9 cellular contexts compared by ENCODE assay signal in the genomic region with DNA sequence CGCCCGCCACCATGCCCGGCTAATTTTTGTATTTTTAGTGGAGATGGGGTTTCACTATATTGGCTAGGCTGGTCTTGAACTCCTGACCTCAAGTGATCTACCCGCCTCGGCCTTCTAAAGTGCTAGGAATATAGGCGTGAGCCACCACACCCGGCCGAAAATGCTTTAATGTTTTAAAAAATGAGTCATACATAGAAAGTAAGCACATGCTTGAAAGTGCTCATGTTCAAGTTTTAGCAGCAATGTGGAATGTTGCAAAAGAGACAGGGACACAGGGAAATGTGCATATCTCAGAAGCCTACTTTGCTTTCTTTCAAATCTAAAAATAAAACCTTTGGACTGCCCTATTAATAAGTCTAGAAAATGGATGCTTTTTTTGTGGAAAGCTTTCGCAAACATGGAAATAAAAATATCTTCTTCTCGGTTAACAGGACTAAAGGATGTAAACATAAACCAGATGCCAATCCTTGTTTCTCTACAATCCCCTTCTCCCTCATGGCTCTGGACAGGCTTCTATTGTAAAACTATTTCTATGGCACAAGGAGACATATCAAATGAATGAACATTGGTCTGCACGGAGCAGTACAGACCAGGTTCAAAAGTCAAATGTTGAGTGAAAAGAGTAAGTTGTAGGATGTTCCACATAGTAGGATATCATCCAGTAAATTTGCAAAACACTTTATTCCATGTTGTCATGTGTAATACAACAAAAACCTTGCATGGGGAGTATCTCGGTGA. TPM values are rescaled to one million over a fixed set of nuclear protein-coding genes. Genes with fewer than 3 reads are reported as not detected.
DNase-seq lines count a peak whose midpoint lies in the region; ATAC-seq and TF ChIP-seq lines count a peak whose summit lies in the region.
"Had no signal": no experiment of that assay in that cellular context is flagged by ENCODE, and none has a peak within 500 bp of the region (broad histone marks: within the 10 kb centered on the region; RNA-seq: fewer than 3 reads in every experiment).

No MANE protein-coding gene starts in this region.

- H3K27me3 Mint-ChIP-seq in activated CD8-positive, alpha-beta T cell treated with anti-CD3 and anti-CD28 coated beads for 36 hours = no peaks in the 10 kb centered on the region
- no peaks in the 10 kb centered on the region for H3K27me3 Mint-ChIP-seq in activated CD8-positive, alpha-beta T cell treated with anti-CD3 and anti-CD28 coated beads, Interleukin-2, amount 10 ng/mL, durations not matched to agents 7 days and 5 days (ENCODE audit: low read depth)
- no peaks in the 10 kb centered on the region for H3K27me3 Mint-ChIP-seq in activated T-helper 1 cell treated with anti-CD3 and anti-CD28 coated beads, Interleukin-12 subunit alpha, Interleukin-12 subunit beta, Interleukin-2, Interleukin-4 antibody, amounts not matched to agents 30 ng/mL and 10 ng/mL and 1 ng/mL, durations not matched to agents 14 hours and 24 hours and 36 hours (ENCODE audit: insufficient read depth)

- TF ChIP-seq CTCF in activated CD8-positive, alpha-beta T cell treated with anti-CD3 and anti-CD28 coated beads for 36 hours (IDR thresholded peaks at IDR 0.05) = no peak
- TF ChIP-seq CTCF in foreskin keratinocyte (conservative IDR thresholded peaks at IDR 0.05) = no peak

- peak; percentile 36 for DNase-seq in activated CD8-positive, alpha-beta T cell treated with anti-CD3 and anti-CD28 coated beads for 36 hours
- no peak for DNase-seq in activated CD8-positive, alpha-beta T cell treated with anti-CD3 and anti-CD28 coated beads, Interleukin-2, amount 10 ng/mL, durations not matched to agents 7 days and 5 days
- no peak for DNase-seq in activated T-helper 1 cell treated with anti-CD3 and anti-CD28 coated beads, Interleukin-12 subunit alpha, Interleukin-12 subunit beta, Interleukin-2, Interleukin-4 antibody, amounts not matched to agents 30 ng/mL and 10 ng/mL and 1 ng/mL, durations not matched to agents 14 hours and 24 hours and 36 hours (ENCODE audit: low spot score)
- DNase-seq in foreskin keratinocyte (peak in 1 of 2 donors; percentile 52), stromal cell of bone marrow (ENCODE audit: low read depth) (peak; percentile 21), NCI-H446 treated with DMSO at 0.1 percent for 48 hours (lab: John Stamatoyannopoulos, UW) (no peak)
- DNase-seq: activated effector memory CD4-positive, alpha-beta T cell treated with Interleukin-2 at 50 U/mL for 16 hours had no signal

- CTCF ChIA-PET in activated CD8-positive, alpha-beta T cell treated with anti-CD3 and anti-CD28 coated beads for 36 hours (lab: Charles Lee) = interaction anchor here (1.2 kb wide), 1 partner anchor 10 kb away, joined by 4 read pairs; no protein-coding TSS in a partner anchor
- CTCF ChIA-PET in activated CD8-positive, alpha-beta T cell treated with anti-CD3 and anti-CD28 coated beads, Interleukin-2, amount 10 ng/mL, durations not matched to agents 7 days and 5 days (lab: Charles Lee) = no interaction called here

- peaks cover 12% of the 10 kb centered on the region for H3K4me1 ChIP-seq in foreskin keratinocyte

- intact Hi-C loops in activated CD8-positive, alpha-beta T cell treated with anti-CD3 and anti-CD28 coated beads for 36 hours (cut with micrococcal nuclease) = no loop called here
- intact Hi-C loops in activated T-helper 1 cell treated with anti-CD3 and anti-CD28 coated beads, Interleukin-12 subunit alpha, Interleukin-12 subunit beta, Interleukin-2, Interleukin-4 antibody, amounts not matched to agents 30 ng/mL and 10 ng/mL and 1 ng/mL, durations not matched to agents 14 hours and 24 hours and 36 hours (cut with micrococcal nuclease) = no loop called here

- H3K27ac ChIP-seq in foreskin keratinocyte = peak overlapping the region; percentile 46

- ATAC-seq in activated CD8-positive, alpha-beta T cell treated with anti-CD3 and anti-CD28 coated beads for 36 hours = no peak
- no peak for ATAC-seq in activated CD8-positive, alpha-beta T cell treated with anti-CD3 and anti-CD28 coated beads, Interleukin-2, amount 10 ng/mL, durations not matched to agents 7 days and 5 days
- ATAC-seq in foreskin keratinocyte (peak; percentile 21), GM19351 (IDR thresholded peaks at IDR 0.05; ENCODE audit: unreplicated experiment) (no peak), GM19467 (IDR thresholded peaks at IDR 0.05; ENCODE audit: unreplicated experiment) (no peak)

- H3K9me3 Mint-ChIP-seq in activated CD8-positive, alpha-beta T cell treated with anti-CD3 and anti-CD28 coated beads for 36 hours = peaks cover 3% of the 10 kb centered on the region
- no peaks in the 10 kb centered on the region for H3K9me3 Mint-ChIP-seq in activated CD8-positive, alpha-beta T cell treated with anti-CD3 and anti-CD28 coated beads, Interleukin-2, amount 10 ng/mL, durations not matched to agents 7 days and 5 days (ENCODE audit: insufficient read depth)
- no peaks in the 10 kb centered on the region for H3K9me3 Mint-ChIP-seq in activated T-helper 1 cell treated with anti-CD3 and anti-CD28 coated beads, Interleukin-12 subunit alpha, Interleukin-12 subunit beta, Interleukin-2, Interleukin-4 antibody, amounts not matched to agents 30 ng/mL and 10 ng/mL and 1 ng/mL, durations not matched to agents 14 hours and 24 hours and 36 hours

- peak overlapping the region; percentile 82 for H3K27ac Mint-ChIP-seq in activated CD8-positive, alpha-beta T cell treated with anti-CD3 and anti-CD28 coated beads for 36 hours
- no peak overlapping the region for H3K27ac Mint-ChIP-seq in activated CD8-positive, alpha-beta T cell treated with anti-CD3 and anti-CD28 coated beads, Interleukin-2, amount 10 ng/mL, durations not matched to agents 7 days and 5 days
- peak overlapping the region; percentile 74 for H3K27ac Mint-ChIP-seq in activated T-helper 1 cell treated with anti-CD3 and anti-CD28 coated beads, Interleukin-12 subunit alpha, Interleukin-12 subunit beta, Interleukin-2, Interleukin-4 antibody, amounts not matched to agents 30 ng/mL and 10 ng/mL and 1 ng/mL, durations not matched to agents 14 hours and 24 hours and 36 hours

- H3K4me1 Mint-ChIP-seq in activated CD8-positive, alpha-beta T cell treated with anti-CD3 and anti-CD28 coated beads for 36 hours (ENCODE audit: low read depth) = peaks cover 30% of the 10 kb centered on the region
- H3K4me1 Mint-ChIP-seq in activated CD8-positive, alpha-beta T cell treated with anti-CD3 and anti-CD28 coated beads, Interleukin-2, amount 10 ng/mL, durations not matched to agents 7 days and 5 days (ENCODE audit: low read depth) = peaks cover 25% of the 10 kb centered on the region
- H3K4me1 Mint-ChIP-seq in activated T-helper 1 cell treated with anti-CD3 and anti-CD28 coated beads, Interleukin-12 subunit alpha, Interleukin-12 subunit beta, Interleukin-2, Interleukin-4 antibody, amounts not matched to agents 30 ng/mL and 10 ng/mL and 1 ng/mL, durations not matched to agents 14 hours and 24 hours and 36 hours (ENCODE audit: low read depth) = peaks cover 29% of the 10 kb centered on the region

- POLR2A ChIA-PET in activated CD8-positive, alpha-beta T cell treated with anti-CD3 and anti-CD28 coated beads for 36 hours (lab: Charles Lee) = interaction anchor here (0.6 kb wide), 2 partner anchors 11 to 32 kb away, joined by 3 read pairs; no protein-coding TSS in a partner anchor
- POLR2A ChIA-PET in activated CD8-positive, alpha-beta T cell treated with anti-CD3 and anti-CD28 coated beads, Interleukin-2, amount 10 ng/mL, durations not matched to agents 7 days and 5 days (lab: Charles Lee) = no interaction called here

- H3K4me3 Mint-ChIP-seq in activated CD8-positive, alpha-beta T cell treated with anti-CD3 and anti-CD28 coated beads for 36 hours = no peak overlapping the region
- H3K4me3 Mint-ChIP-seq in activated CD8-positive, alpha-beta T cell treated with anti-CD3 and anti-CD28 coated beads, Interleukin-2, amount 10 ng/mL, durations not matched to agents 7 days and 5 days = no peak overlapping the region
- no peak overlapping the region for H3K4me3 Mint-ChIP-seq in activated T-helper 1 cell treated with anti-CD3 and anti-CD28 coated beads, Interleukin-12 subunit alpha, Interleukin-12 subunit beta, Interleukin-2, Interleukin-4 antibody, amounts not matched to agents 30 ng/mL and 10 ng/mL and 1 ng/mL, durations not matched to agents 14 hours and 24 hours and 36 hours

- peaks cover 36% of the 10 kb centered on the region for H3K36me3 Mint-ChIP-seq in activated CD8-positive, alpha-beta T cell treated with anti-CD3 and anti-CD28 coated beads for 36 hours (ENCODE audit: low read depth)
- peaks cover 36% of the 10 kb centered on the region for H3K36me3 Mint-ChIP-seq in activated CD8-positive, alpha-beta T cell treated with anti-CD3 and anti-CD28 coated beads, Interleukin-2, amount 10 ng/mL, durations not matched to agents 7 days and 5 days (ENCODE audit: low read depth)
- H3K36me3 Mint-ChIP-seq in activated T-helper 1 cell treated with anti-CD3 and anti-CD28 coated beads, Interleukin-12 subunit alpha, Interleukin-12 subunit beta, Interleukin-2, Interleukin-4 antibody, amounts not matched to agents 30 ng/mL and 10 ng/mL and 1 ng/mL, durations not matched to agents 14 hours and 24 hours and 36 hours (ENCODE audit: low read depth) = peaks cover 20% of the 10 kb centered on the region

- no peaks in the 10 kb centered on the region for H3K27me3 ChIP-seq in foreskin keratinocyte

RNA-seq across cellular contexts. Expression of gene MECP2, which starts 15.0 kb away (rescaled TPM):
- 10 to 100 TPM; 63.7 to 65.1 TPM for total RNA-seq in activated CD8-positive, alpha-beta T cell treated with anti-CD3 and anti-CD28 coated beads for 36 hours
- 10 to 100 TPM; 65.4 to 65.5 TPM for total RNA-seq in activated CD8-positive, alpha-beta T cell treated with anti-CD3 and anti-CD28 coated beads, Interleukin-2, amount 10 ng/mL, durations not matched to agents 7 days and 5 days
- total RNA-seq in activated T-helper 1 cell treated with anti-CD3 and anti-CD28 coated beads, Interleukin-12 subunit alpha, Interleukin-12 subunit beta, Interleukin-2, Interleukin-4 antibody, amounts not matched to agents 30 ng/mL and 10 ng/mL and 1 ng/mL, durations not matched to agents 14 hours and 24 hours and 36 hours = 53.4 and 59.4 TPM in 2 replicates
- total RNA-seq in foreskin keratinocyte = 20.6 and 21.8 TPM in 2 replicates
- polyA plus RNA-seq in foreskin keratinocyte = 16.3 and 18.7 TPM in 2 replicates

Comparison
In these comparisons a context has a peak if more than half of its experiments do, and no peak if none do; other contexts are left out.
1. DNase-seq: peak in activated CD8-positive, alpha-beta T cell treated with anti-CD3 and anti-CD28 coated beads for 36 hours (single experiment) and stromal cell of bone marrow (single experiment); none in activated CD8-positive, alpha-beta T cell treated with anti-CD3 and anti-CD28 coated beads, Interleukin-2, amount 10 ng/mL, durations not matched to agents 7 days and 5 days (single experiment), activated T-helper 1 cell treated with anti-CD3 and anti-CD28 coated beads, Interleukin-12 subunit alpha, Interleukin-12 subunit beta, Interleukin-2, Interleukin-4 antibody, amounts not matched to agents 30 ng/mL and 10 ng/mL and 1 ng/mL, durations not matched to agents 14 hours and 24 hours and 36 hours (single experiment) and NCI-H446 treated with DMSO at 0.1 percent for 48 hours (single experiment).